15 cellular contexts compared by ENCODE assay signal in genomic region chr20:58553841-58554240, GRCh38. TPM values are rescaled to one million over a fixed set of nuclear protein-coding genes. Genes with fewer than 3 reads are reported as not detected.
DNase-seq lines count a peak whose midpoint lies in the region; ATAC-seq and TF ChIP-seq lines count a peak whose summit lies in the region.
"Had no signal": no experiment of that assay in that cellular context is flagged by ENCODE, and none has a peak within 500 bp of the region (broad histone marks: within the 10 kb centered on the region; RNA-seq: fewer than 3 reads in every experiment).

No MANE protein-coding gene starts in this region.

- TF ChIP-seq CTCF in AG09309 (IDR thresholded peaks at IDR 0.05; ENCODE audit: control insufficient read depth, insufficient read depth, low read depth, low read length, missing control alignments), result no peak
- no peak for TF ChIP-seq CTCF in fibroblast of mammary gland (conservative IDR thresholded peaks at IDR 0.05; ENCODE audit: control insufficient read depth, insufficient read depth, low read depth, low read length)

- no peak overlapping the region for H3K18ac ChIP-seq in trophoblast cell (ENCODE audit: low read length)

- no peaks in the 10 kb centered on the region for H3K79me2 ChIP-seq in trophoblast cell (ENCODE audit: control insufficient read depth, insufficient read depth, low read length, poor library complexity)

- H3K23ac ChIP-seq in trophoblast cell (ENCODE audit: low read length), result no peak overlapping the region

- no peak overlapping the region for H3K4ac ChIP-seq in trophoblast cell (ENCODE audit: low read depth, low read length)

- H3K4me3 ChIP-seq in AG09309 (ENCODE audit: control insufficient read depth, low read depth, low read length), result no peak overlapping the region
- H3K4me3 ChIP-seq in fibroblast of mammary gland (ENCODE audit: control insufficient read depth, low read depth, low read length), result no peak overlapping the region
- H3K4me3 ChIP-seq in trophoblast cell (ENCODE audit: low read depth, low read length), result no peak overlapping the region
- H3K4me3 ChIP-seq: BLaER1, lower lobe of right lung had no signal

- no peak overlapping the region for H2BK120ac ChIP-seq in trophoblast cell (ENCODE audit: insufficient read depth, low read length, poor library complexity)

- no peak overlapping the region for H2BK12ac ChIP-seq in trophoblast cell (ENCODE audit: low read length)

- peaks cover 6 to 16% of the 10 kb centered on the region in 2 experiments for H3K4me1 ChIP-seq in trophoblast cell (ENCODE audit: control insufficient read depth in 1 of 2, insufficient read depth in 2 of 2, low read length in 2 of 2)
- H3K4me1 ChIP-seq: lower lobe of right lung had no signal

- peaks cover 2% of the 10 kb centered on the region for H3K79me1 ChIP-seq in trophoblast cell (ENCODE audit: low read length)

- H3K4me2 ChIP-seq in trophoblast cell (ENCODE audit: low read length), result peak overlapping the region; percentile 4
- H3K4me2 ChIP-seq: BLaER1 had no signal

- H3K36me3 ChIP-seq in trophoblast cell (ENCODE audit: control insufficient read depth in 1 of 2, insufficient read depth in 2 of 2, low read length in 2 of 2), result no peaks in the 10 kb centered on the region
- H3K36me3 ChIP-seq: BLaER1, lower lobe of right lung, neutrophil had no signal

- no peak overlapping the region for H2AFZ ChIP-seq in trophoblast cell (ENCODE audit: insufficient read depth, low read length, poor library complexity)

- peak overlapping the region; percentile 6 for H3K27ac ChIP-seq in trophoblast cell (ENCODE audit: low read depth, low read length)
- H3K27ac ChIP-seq: BLaER1, lower lobe of right lung, neutrophil had no signal

- H4K91ac ChIP-seq in trophoblast cell (ENCODE audit: low read depth, low read length), result no peak overlapping the region

- ATAC-seq in GM18861 (IDR thresholded peaks at IDR 0.05; ENCODE audit: unreplicated experiment), result no peak
- ATAC-seq in HG02623 (IDR thresholded peaks at IDR 0.05; ENCODE audit: unreplicated experiment), result no peak
- ATAC-seq: lower lobe of right lung had no signal

- peaks cover 5% of the 10 kb centered on the region for H3K9me3 ChIP-seq in trophoblast cell (ENCODE audit: insufficient read depth, low read depth, low read length)
- H3K9me3 ChIP-seq: BLaER1, lower lobe of right lung, neutrophil had no signal

- WGBS in trophoblast cell (ENCODE audit: extremely low coverage, insufficient coverage, insufficient read length), result no CpG with 5 or more reads among the region's 9 CpGs

- no peak overlapping the region for H4K12ac ChIP-seq in trophoblast cell (ENCODE audit: low read depth, low read length)

- H4K8ac ChIP-seq in trophoblast cell (ENCODE audit: low read depth, low read length), result no peak overlapping the region

- H2AK5ac ChIP-seq in trophoblast cell (ENCODE audit: low read length), result no peak overlapping the region

- DNase-seq in AG09309 (ENCODE audit: low read depth), result peak; percentile 8
- DNase-seq in M059J (ENCODE audit: low read depth), result peak; percentile 93
- peak; percentile 65 for DNase-seq in fibroblast of mammary gland (ENCODE audit: low read depth)
- DNase-seq in trophoblast cell, result no peak
- DNase-seq in stimulated activated CD4-positive, alpha-beta T cell treated with anti-CD3 and anti-CD28 coated beads, Interleukin-4, amount 100 ng/mL, for 24 hours, result no peak
- no peak for DNase-seq in NCI-H146 (lab: John Stamatoyannopoulos, UW)
- DNase-seq: erythroblast, hypothalamus, lower lobe of right lung, NCI-H2171 had no signal

- no peak overlapping the region for H2BK5ac ChIP-seq in trophoblast cell (ENCODE audit: low read depth, low read length, poor library complexity)

- H3K27me3 ChIP-seq in trophoblast cell (ENCODE audit: insufficient read depth, low read length), result no peaks in the 10 kb centered on the region
- H3K27me3 ChIP-seq: BLaER1 had no signal

- H3K14ac ChIP-seq in trophoblast cell (ENCODE audit: low read length), result no peak overlapping the region

- no peak overlapping the region for H3K9ac ChIP-seq in trophoblast cell (ENCODE audit: low read length)
- H3K9ac ChIP-seq: BLaER1 had no signal

RNA-seq across cellular contexts. Expression of gene APCDD1L, which starts 38.6 kb away (rescaled TPM):
- total RNA-seq in M059J (2014; rRNA removed; shearing (Covaris generic)), result 14.2 and 24.2 TPM in 2 replicates
- polyA plus RNA-seq in trophoblast cell (2013), result 0.14 and 0.18 TPM in 2 replicates
- total RNA-seq: HT-29, lower lobe of right lung had no signal

Comparison
In these comparisons a context has a peak if more than half of its experiments do, and no peak if none do; other contexts are left out.
1. DNase-seq: peak in AG09309 (single experiment), M059J (single experiment) and fibroblast of mammary gland (single experiment); none in trophoblast cell (0 of 2), stimulated activated CD4-positive, alpha-beta T cell treated with anti-CD3 and anti-CD28 coated beads, Interleukin-4, amount 100 ng/mL, for 24 hours (single experiment) and NCI-H146 (single experiment).